13 cellular contexts compared by ENCODE assay signal in the genomic region with DNA sequence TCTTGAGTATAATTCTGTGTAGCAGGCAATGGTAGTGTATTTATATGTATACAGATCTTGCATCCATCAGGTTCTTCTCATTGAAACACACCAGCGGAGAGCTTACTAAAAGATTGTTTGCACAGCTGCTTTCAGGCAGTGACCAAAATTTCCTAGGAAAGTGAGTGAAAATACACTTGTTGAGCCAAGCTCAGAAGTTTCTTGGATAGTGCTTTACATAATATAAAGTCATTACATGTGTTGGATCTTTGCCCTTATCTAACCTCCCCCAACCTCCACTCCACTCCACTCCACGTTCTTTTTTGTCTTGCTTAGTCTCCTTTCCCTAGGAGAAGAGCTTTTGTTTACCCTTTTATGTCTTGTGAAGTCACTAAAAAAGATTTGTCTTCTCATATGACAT. TPM values are rescaled to one million over a fixed set of nuclear protein-coding genes. Genes with fewer than 3 reads are reported as not detected.
"Had no signal": no experiment of that assay in that cellular context is flagged by ENCODE, and none has a peak within 500 bp of the region (broad histone marks: within the 10 kb centered on the region; RNA-seq: fewer than 3 reads in every experiment).

No MANE protein-coding gene starts in this region.

- H3K36me3 Mint-ChIP-seq: activated naive CD4-positive, alpha-beta T cell treated with anti-CD3 and anti-CD28 coated beads, Interleukin-2, amount 10 ng/mL, durations not matched to agents 7 days and 5 days had no signal

- H3K9me3 Mint-ChIP-seq: activated naive CD4-positive, alpha-beta T cell treated with anti-CD3 and anti-CD28 coated beads, Interleukin-2, amount 10 ng/mL, durations not matched to agents 7 days and 5 days; activated T-helper 2 cell treated with anti-CD3 and anti-CD28 coated beads, Interferon-gamma antibody, Interleukin-2, Interleukin-4, amounts not matched to agents 10 μg/mL and 5 μg/mL and 100 μg/mL, durations not matched to agents 14 hours and 24 hours and 36 hours; dendritic cell treated with granulocyte-macrophage colony-stimulating factor and Interleukin-4, amounts not matched to agents 40 ng/mL and 50 ng/mL, for 4 days; stimulated activated naive CD8-positive, alpha-beta T cell treated with anti-CD3 and anti-CD28 coated beads, Interleukin-15, amount 100 ng/mL, for 72 hours had no signal

- H3K27ac Mint-ChIP-seq: activated naive CD4-positive, alpha-beta T cell treated with anti-CD3 and anti-CD28 coated beads, Interleukin-2, amount 10 ng/mL, durations not matched to agents 7 days and 5 days; activated T-helper 2 cell treated with anti-CD3 and anti-CD28 coated beads, Interferon-gamma antibody, Interleukin-2, Interleukin-4, amounts not matched to agents 10 μg/mL and 5 μg/mL and 100 μg/mL, durations not matched to agents 14 hours and 24 hours and 36 hours; dendritic cell treated with granulocyte-macrophage colony-stimulating factor and Interleukin-4, amounts not matched to agents 40 ng/mL and 50 ng/mL, for 4 days; stimulated activated naive CD8-positive, alpha-beta T cell treated with anti-CD3 and anti-CD28 coated beads, Interleukin-15, amount 100 ng/mL, for 72 hours had no signal

- DNase-seq: activated CD4-positive, alpha-beta T cell treated with anti-CD3 and anti-CD28 coated beads, Interleukin-2, amount 50 U/mL, for 1 hour; activated CD4-positive, CD25-positive, alpha-beta regulatory T cell; activated naive CD4-positive, alpha-beta T cell treated with anti-CD3 and anti-CD28 coated beads, Interleukin-2, amount 10 ng/mL, durations not matched to agents 7 days and 5 days; activated T-cell treated with anti-CD3 and anti-CD28 coated beads for 4 hours; cerebellar nuclear complex; hippocampal formation; mesendoderm; stimulated activated CD4-positive, alpha-beta T cell treated with anti-CD3 and anti-CD28 coated beads, Interleukin-4, amount 100 ng/mL, for 24 hours; stimulated activated naive CD8-positive, alpha-beta T cell treated with anti-CD3 and anti-CD28 coated beads, Interleukin-15, amount 100 ng/mL, for 72 hours; testis had no signal

- H3K4me1 Mint-ChIP-seq: activated naive CD4-positive, alpha-beta T cell treated with anti-CD3 and anti-CD28 coated beads, Interleukin-2, amount 10 ng/mL, durations not matched to agents 7 days and 5 days had no signal

- ATAC-seq: stimulated activated naive CD8-positive, alpha-beta T cell treated with anti-CD3 and anti-CD28 coated beads, Interleukin-15, amount 100 ng/mL, for 72 hours had no signal

- H3K27me3 Mint-ChIP-seq: activated naive CD4-positive, alpha-beta T cell treated with anti-CD3 and anti-CD28 coated beads, Interleukin-2, amount 10 ng/mL, durations not matched to agents 7 days and 5 days; dendritic cell treated with granulocyte-macrophage colony-stimulating factor and Interleukin-4, amounts not matched to agents 40 ng/mL and 50 ng/mL, for 4 days; stimulated activated naive CD8-positive, alpha-beta T cell treated with anti-CD3 and anti-CD28 coated beads, Interleukin-15, amount 100 ng/mL, for 72 hours had no signal

- H3K4me3 Mint-ChIP-seq: activated naive CD4-positive, alpha-beta T cell treated with anti-CD3 and anti-CD28 coated beads, Interleukin-2, amount 10 ng/mL, durations not matched to agents 7 days and 5 days; dendritic cell treated with granulocyte-macrophage colony-stimulating factor and Interleukin-4, amounts not matched to agents 40 ng/mL and 50 ng/mL, for 4 days; stimulated activated naive CD8-positive, alpha-beta T cell treated with anti-CD3 and anti-CD28 coated beads, Interleukin-15, amount 100 ng/mL, for 72 hours had no signal

RNA-seq across cellular contexts. Expression of gene CNKSR2, which starts 34.1 kb away (rescaled TPM):
- total RNA-seq: glomerular endothelial cell had no signal
